ENCODE assay signal across 19 cellular contexts in genomic region chr19:40254714-40255418, GRCh38. TPM values are rescaled to one million over a fixed set of nuclear protein-coding genes. Genes with fewer than 3 reads are reported as not detected.
DNase-seq lines count a peak whose midpoint lies in the region; ATAC-seq and TF ChIP-seq lines count a peak whose summit lies in the region.
"Had no signal": no experiment of that assay in that cellular context is flagged by ENCODE, and none has a peak within 500 bp of the region (broad histone marks: within the 10 kb centered on the region; RNA-seq: fewer than 3 reads in every experiment).

No MANE protein-coding gene starts in this region.

- ATAC-seq in WTC11 = no peak

- H3K27ac Mint-ChIP-seq in activated CD4-positive, alpha-beta T cell treated with anti-CD3 and anti-CD28 coated beads, Interleukin-2, amount 10 ng/mL, durations not matched to agents 7 days and 5 days = peak overlapping the region; percentile 46
- no peak overlapping the region for H3K27ac Mint-ChIP-seq in activated CD4-positive, alpha-beta T cell treated with anti-CD3 and anti-CD28 coated beads, Interleukin-2, amount 10 ng/mL, durations not matched to agents 24 days and 14 days
- H3K27ac Mint-ChIP-seq in WTC11 (peak overlapping the region; percentile 36; the same call in 1 of the 2 replicates), nephron progenitor cell (peak overlapping the region; percentile 25)

- peaks cover 0 to 57% (median 46%) of the 10 kb centered on the region in 5 donors for H3K36me3 ChIP-seq in subcutaneous abdominal adipose tissue (ENCODE audit: control insufficient read depth in 5 of 5, insufficient read depth in 5 of 5, low read length in 5 of 5)

- peaks cover 3% of the 10 kb centered on the region for H3K4me1 Mint-ChIP-seq in activated CD4-positive, alpha-beta T cell treated with anti-CD3 and anti-CD28 coated beads, Interleukin-2, amount 10 ng/mL, durations not matched to agents 7 days and 5 days
- peaks cover 9% of the 10 kb centered on the region for H3K4me1 Mint-ChIP-seq in activated CD4-positive, alpha-beta T cell treated with anti-CD3 and anti-CD28 coated beads, Interleukin-2, amount 10 ng/mL, durations not matched to agents 24 days and 14 days
- H3K4me1 Mint-ChIP-seq in WTC11 (peaks cover 16% of the 10 kb centered on the region), nephron progenitor cell (peaks cover 11% of the 10 kb centered on the region)

- H3K9ac ChIP-seq in subcutaneous abdominal adipose tissue (ENCODE audit: low read length in 5 of 5) = no peak overlapping the region
- H3K9ac ChIP-seq: BLaER1 treated with 17β-estradiol and CSF1 and Interleukin-3, amounts not matched to agents 10 nM and 100 nM had no signal

- no peaks in the 10 kb centered on the region for H3K27me3 Mint-ChIP-seq in activated CD4-positive, alpha-beta T cell treated with anti-CD3 and anti-CD28 coated beads, Interleukin-2, amount 10 ng/mL, durations not matched to agents 7 days and 5 days
- H3K27me3 Mint-ChIP-seq in activated CD4-positive, alpha-beta T cell treated with anti-CD3 and anti-CD28 coated beads, Interleukin-2, amount 10 ng/mL, durations not matched to agents 24 days and 14 days = no peaks in the 10 kb centered on the region
- H3K27me3 Mint-ChIP-seq in WTC11 (ENCODE audit: low read depth) (no peaks in the 10 kb centered on the region), nephron progenitor cell (ENCODE audit: low read depth, poor library complexity) (no peaks in the 10 kb centered on the region)

- no peaks in the 10 kb centered on the region for H3K9me3 Mint-ChIP-seq in activated CD4-positive, alpha-beta T cell treated with anti-CD3 and anti-CD28 coated beads, Interleukin-2, amount 10 ng/mL, durations not matched to agents 7 days and 5 days
- no peaks in the 10 kb centered on the region for H3K9me3 Mint-ChIP-seq in activated CD4-positive, alpha-beta T cell treated with anti-CD3 and anti-CD28 coated beads, Interleukin-2, amount 10 ng/mL, durations not matched to agents 24 days and 14 days
- H3K9me3 Mint-ChIP-seq in WTC11 (no peaks in the 10 kb centered on the region), nephron progenitor cell (no peaks in the 10 kb centered on the region)

- H3K27me3 ChIP-seq in subcutaneous abdominal adipose tissue (ENCODE audit: control insufficient read depth in 5 of 5, insufficient read depth in 4 of 5, low read length in 5 of 5) = no peaks in the 10 kb centered on the region
- H3K27me3 ChIP-seq: BLaER1 treated with 17β-estradiol and CSF1 and Interleukin-3, amounts not matched to agents 10 nM and 100 nM; MG63; SJCRH30 had no signal

- peaks cover 34% of the 10 kb centered on the region for H3K36me3 Mint-ChIP-seq in activated CD4-positive, alpha-beta T cell treated with anti-CD3 and anti-CD28 coated beads, Interleukin-2, amount 10 ng/mL, durations not matched to agents 7 days and 5 days (ENCODE audit: low read depth)
- peaks cover 31% of the 10 kb centered on the region for H3K36me3 Mint-ChIP-seq in activated CD4-positive, alpha-beta T cell treated with anti-CD3 and anti-CD28 coated beads, Interleukin-2, amount 10 ng/mL, durations not matched to agents 24 days and 14 days (ENCODE audit: low read depth)
- H3K36me3 Mint-ChIP-seq in WTC11 = peaks cover 23% of the 10 kb centered on the region
- H3K36me3 Mint-ChIP-seq in nephron progenitor cell (ENCODE audit: low read depth) = peaks cover 55% of the 10 kb centered on the region

- TF ChIP-seq CTCF in WTC11 (IDR thresholded peaks at IDR 0.05) (no peak), nephron progenitor cell (IDR thresholded peaks at IDR 0.05) (no peak)

- peaks cover 0 to 68% (median 51%) of the 10 kb centered on the region in 5 donors for H3K4me1 ChIP-seq in subcutaneous abdominal adipose tissue (ENCODE audit: control insufficient read depth in 5 of 5, insufficient read depth in 5 of 5, low read length in 5 of 5)

- peak overlapping the region; percentile 37 for H3K27ac ChIP-seq in subcutaneous abdominal adipose tissue (ENCODE audit: low read depth, low read length)
- H3K27ac ChIP-seq: 22Rv1; BLaER1 treated with 17β-estradiol and CSF1 and Interleukin-3, amounts not matched to agents 10 nM and 100 nM; SJCRH30 had no signal

- no peak for DNase-seq in activated CD4-positive, alpha-beta T cell treated with anti-CD3 and anti-CD28 coated beads, Interleukin-2, amount 10 ng/mL, durations not matched to agents 7 days and 5 days
- no peak for DNase-seq in activated CD4-positive, alpha-beta T cell treated with anti-CD3 and anti-CD28 coated beads, Interleukin-2, amount 10 ng/mL, durations not matched to agents 24 days and 14 days
- DNase-seq in WTC11 (ENCODE audit: low spot score) (no peak), nephron progenitor cell (no peak), NCI-H2171 (lab: John Stamatoyannopoulos, UW) (no peak), AML-193 (lab: John Stamatoyannopoulos, UW) (no peak)
- DNase-seq in activated CD4-positive, CD25-positive, alpha-beta regulatory T cell treated with anti-CD3 and anti-CD28 coated beads, Interleukin-2, amount 50 U/mL, for 72 hours = no peak
- DNase-seq: COR-L47, DMS53, MG63, NCI-H1092 treated with DMSO at 0.1 percent for 48 hours, NCI-H1694, NCI-H446, SJCRH30 had no signal

- no peak overlapping the region for H3K4me3 ChIP-seq in subcutaneous abdominal adipose tissue (ENCODE audit: low read depth in 1 of 5, low read length in 5 of 5)
- H3K4me3 ChIP-seq: BLaER1 treated with 17β-estradiol and CSF1 and Interleukin-3, amounts not matched to agents 10 nM and 100 nM; MG63; SJCRH30 had no signal

- H3K9me3 ChIP-seq in subcutaneous abdominal adipose tissue (ENCODE audit: control insufficient read depth in 5 of 5, low read length in 5 of 5) = no peaks in the 10 kb centered on the region
- H3K9me3 ChIP-seq: BLaER1 treated with 17β-estradiol and CSF1 and Interleukin-3, amounts not matched to agents 10 nM and 100 nM; MG63; SJCRH30 had no signal

- H3K4me3 Mint-ChIP-seq in activated CD4-positive, alpha-beta T cell treated with anti-CD3 and anti-CD28 coated beads, Interleukin-2, amount 10 ng/mL, durations not matched to agents 7 days and 5 days = no peak overlapping the region
- H3K4me3 Mint-ChIP-seq in activated CD4-positive, alpha-beta T cell treated with anti-CD3 and anti-CD28 coated beads, Interleukin-2, amount 10 ng/mL, durations not matched to agents 24 days and 14 days = no peak overlapping the region
- H3K4me3 Mint-ChIP-seq in WTC11 = no peak overlapping the region
- no peak overlapping the region for H3K4me3 Mint-ChIP-seq in nephron progenitor cell

- intact Hi-C loops in activated CD4-positive, alpha-beta T cell treated with anti-CD3 and anti-CD28 coated beads, Interleukin-2, amount 10 ng/mL, durations not matched to agents 24 days and 14 days (cut with micrococcal nuclease) = no loop called here

- POLR2A ChIA-PET in activated CD4-positive, alpha-beta T cell treated with anti-CD3 and anti-CD28 coated beads, Interleukin-2, amount 10 ng/mL, durations not matched to agents 7 days and 5 days (lab: Charles Lee) = no interaction called here
- POLR2A ChIA-PET in WTC11 (lab: Charles Lee) = interaction anchor here (0.7 kb wide), 1 partner anchor 140 kb away, joined by 3 read pairs; no protein-coding TSS in a partner anchor

- CTCF ChIA-PET in activated CD4-positive, alpha-beta T cell treated with anti-CD3 and anti-CD28 coated beads, Interleukin-2, amount 10 ng/mL, durations not matched to agents 7 days and 5 days (lab: Charles Lee) = interaction anchor here (0.7 kb wide), 1 partner anchor 582 kb away, joined by 3 read pairs; no protein-coding TSS in a partner anchor
- CTCF ChIA-PET in WTC11 (lab: Charles Lee) = interaction anchor here (0.5 to 1.2 kb wide), 3 partner anchors 38 to 63 kb away, joined by 3 to 6 read pairs (median 4); no protein-coding TSS in a partner anchor

TF ChIP-seq in WTC11, 78 proteins besides CTCF, POLR2A, EP300 and RAD21 (continues in another document):
- no peak for TF ChIP-seq NFE2L1 (CRISPR knock-in tag; IDR thresholded peaks at IDR 0.05)
- no peak for TF ChIP-seq KAT7 (CRISPR knock-in tag; IDR thresholded peaks at IDR 0.05; ENCODE audit: borderline replicate concordance)

RNA-seq across cellular contexts. Expression of gene CCNP, which starts 28.4 kb away (rescaled TPM):
- total RNA-seq in activated CD4-positive, alpha-beta T cell treated with anti-CD3 and anti-CD28 coated beads, Interleukin-2, amount 10 ng/mL, durations not matched to agents 7 days and 5 days = under 1 TPM; 0.27 to 0.35 TPM
- total RNA-seq in activated CD4-positive, alpha-beta T cell treated with anti-CD3 and anti-CD28 coated beads, Interleukin-2, amount 10 ng/mL, durations not matched to agents 24 days and 14 days = 0.19 and 0.28 TPM in 2 replicates
- 0.83 to 2.4 TPM (median 1.9 TPM) in 3 replicates for total RNA-seq in WTC11 (2021)
- total RNA-seq: H4, RPMI7951, SJCRH30 had no signal

RNA-seq across cellular contexts. Expression of gene AKT2, which starts 30.3 kb away (rescaled TPM):
- 100 to 1,000 TPM; 131 to 148 TPM for total RNA-seq in activated CD4-positive, alpha-beta T cell treated with anti-CD3 and anti-CD28 coated beads, Interleukin-2, amount 10 ng/mL, durations not matched to agents 7 days and 5 days
- 160 and 163 TPM in 2 replicates for total RNA-seq in activated CD4-positive, alpha-beta T cell treated with anti-CD3 and anti-CD28 coated beads, Interleukin-2, amount 10 ng/mL, durations not matched to agents 24 days and 14 days
- 156 to 174 TPM (median 161 TPM) in 3 replicates for total RNA-seq in WTC11 (2021)

RNA-seq across cellular contexts. Expression of gene TTC9B, which starts 36.7 kb away (rescaled TPM):
- total RNA-seq in activated CD4-positive, alpha-beta T cell treated with anti-CD3 and anti-CD28 coated beads, Interleukin-2, amount 10 ng/mL, durations not matched to agents 7 days and 5 days = not detected
- total RNA-seq in activated CD4-positive, alpha-beta T cell treated with anti-CD3 and anti-CD28 coated beads, Interleukin-2, amount 10 ng/mL, durations not matched to agents 24 days and 14 days = not detected in 2 replicates
- total RNA-seq in WTC11 (2021) = 0.23 TPM in 1 of 3 replicates, not detected in the others
- total RNA-seq: H4, RPMI7951, SJCRH30 had no signal
